Comparison of ENCODE assay signal across 32 cellular contexts in genomic region chr2:831225-831536, GRCh38.
"Had no signal": no experiment of that assay in that cellular context is flagged by ENCODE, and none has a peak within 500 bp of the region (broad histone marks: within the 10 kb centered on the region; RNA-seq: fewer than 3 reads in every experiment).

No MANE protein-coding gene starts in this region.

- H3K36me3 ChIP-seq: adrenal gland, ascending aorta, breast epithelium, cardiac muscle cell, colonic mucosa, gastrocnemius medialis, heart left ventricle had no signal

- H3K27me3 ChIP-seq: adrenal gland, ascending aorta, breast epithelium, cardiac muscle cell, colonic mucosa, foreskin keratinocyte had no signal

- H3K9me3 Mint-ChIP-seq: activated CD4-positive, alpha-beta memory T cell treated with anti-CD3 and anti-CD28 coated beads, Interleukin-2, amount 10 ng/mL, durations not matched to agents 7 days and 5 days; activated CD4-positive, alpha-beta T cell treated with anti-CD3 and anti-CD28 coated beads, Interleukin-2, amount 10 ng/mL, durations not matched to agents 7 days and 5 days; activated naive CD4-positive, alpha-beta T cell treated with anti-CD3 and anti-CD28 coated beads for 36 hours; activated naive CD4-positive, alpha-beta T cell treated with anti-CD3 and anti-CD28 coated beads, Interleukin-2, amount 50 U/mL, for 24 hours; activated naive CD8-positive, alpha-beta T cell treated with anti-CD3 and anti-CD28 coated beads for 36 hours; activated naive CD8-positive, alpha-beta T cell treated with anti-CD3 and anti-CD28 coated beads, Interleukin-2, amount 50 U/mL, for 24 hours; activated T-helper 1 cell treated with anti-CD3 and anti-CD28 coated beads, Interleukin-12 subunit alpha, Interleukin-12 subunit beta, Interleukin-2, Interleukin-4 antibody, amounts not matched to agents 30 ng/mL and 10 ng/mL and 1 ng/mL, durations not matched to agents 14 hours and 24 hours and 36 hours; activated T-helper 2 cell treated with anti-CD3 and anti-CD28 coated beads, Interferon-gamma antibody, Interleukin-2, Interleukin-4, amounts not matched to agents 10 μg/mL and 5 μg/mL and 100 μg/mL, durations not matched to agents 14 hours and 24 hours and 36 hours; endodermal cell had no signal

- H3K27ac Mint-ChIP-seq: activated CD4-positive, alpha-beta memory T cell treated with anti-CD3 and anti-CD28 coated beads, Interleukin-2, amount 10 ng/mL, durations not matched to agents 7 days and 5 days; activated CD4-positive, alpha-beta T cell treated with anti-CD3 and anti-CD28 coated beads, Interleukin-2, amount 10 ng/mL, durations not matched to agents 7 days and 5 days; activated naive CD4-positive, alpha-beta T cell treated with anti-CD3 and anti-CD28 coated beads for 36 hours; activated naive CD4-positive, alpha-beta T cell treated with anti-CD3 and anti-CD28 coated beads, Interleukin-2, amount 50 U/mL, for 24 hours; activated naive CD8-positive, alpha-beta T cell treated with anti-CD3 and anti-CD28 coated beads for 36 hours; activated naive CD8-positive, alpha-beta T cell treated with anti-CD3 and anti-CD28 coated beads, Interleukin-2, amount 50 U/mL, for 24 hours; activated T-helper 1 cell treated with anti-CD3 and anti-CD28 coated beads, Interleukin-12 subunit alpha, Interleukin-12 subunit beta, Interleukin-2, Interleukin-4 antibody, amounts not matched to agents 30 ng/mL and 10 ng/mL and 1 ng/mL, durations not matched to agents 14 hours and 24 hours and 36 hours; activated T-helper 2 cell treated with anti-CD3 and anti-CD28 coated beads, Interferon-gamma antibody, Interleukin-2, Interleukin-4, amounts not matched to agents 10 μg/mL and 5 μg/mL and 100 μg/mL, durations not matched to agents 14 hours and 24 hours and 36 hours; brain; endodermal cell had no signal

- H3K27ac ChIP-seq: adrenal gland, ascending aorta, breast epithelium, cardiac muscle cell, colonic mucosa, foreskin keratinocyte, gastrocnemius medialis had no signal

- H3K9me3 ChIP-seq: adrenal gland, ascending aorta, breast epithelium, colonic mucosa, gastrocnemius medialis, heart left ventricle had no signal

- H3K36me3 Mint-ChIP-seq: activated naive CD4-positive, alpha-beta T cell treated with anti-CD3 and anti-CD28 coated beads, Interleukin-2, amount 50 U/mL, for 24 hours; brain had no signal

- H3K4me3 Mint-ChIP-seq: activated CD4-positive, alpha-beta memory T cell treated with anti-CD3 and anti-CD28 coated beads, Interleukin-2, amount 10 ng/mL, durations not matched to agents 7 days and 5 days; activated CD4-positive, alpha-beta T cell treated with anti-CD3 and anti-CD28 coated beads, Interleukin-2, amount 10 ng/mL, durations not matched to agents 7 days and 5 days; activated naive CD4-positive, alpha-beta T cell treated with anti-CD3 and anti-CD28 coated beads for 36 hours; activated naive CD4-positive, alpha-beta T cell treated with anti-CD3 and anti-CD28 coated beads, Interleukin-2, amount 50 U/mL, for 24 hours; activated naive CD8-positive, alpha-beta T cell treated with anti-CD3 and anti-CD28 coated beads for 36 hours; activated naive CD8-positive, alpha-beta T cell treated with anti-CD3 and anti-CD28 coated beads, Interleukin-2, amount 50 U/mL, for 24 hours; activated T-helper 1 cell treated with anti-CD3 and anti-CD28 coated beads, Interleukin-12 subunit alpha, Interleukin-12 subunit beta, Interleukin-2, Interleukin-4 antibody, amounts not matched to agents 30 ng/mL and 10 ng/mL and 1 ng/mL, durations not matched to agents 14 hours and 24 hours and 36 hours; brain; endodermal cell had no signal

- DNase-seq: activated CD4-positive, alpha-beta memory T cell treated with anti-CD3 and anti-CD28 coated beads, Interleukin-2, amount 10 ng/mL, durations not matched to agents 7 days and 5 days; activated CD4-positive, alpha-beta T cell treated with anti-CD3 and anti-CD28 coated beads for 1 hour; activated CD4-positive, alpha-beta T cell treated with anti-CD3 and anti-CD28 coated beads for 4 hours; activated CD4-positive, alpha-beta T cell treated with anti-CD3 and anti-CD28 coated beads, Interleukin-2, amount 10 ng/mL, durations not matched to agents 7 days and 5 days; activated CD4-positive, alpha-beta T cell treated with anti-CD3 and anti-CD28 coated beads, Interleukin-2, amount 50 U/mL, for 4 hours; activated effector memory CD4-positive, alpha-beta T cell treated with anti-CD3 and anti-CD28 coated beads, Interleukin-2, amount 50 U/mL, for 16 hours; activated naive CD4-positive, alpha-beta T cell treated with anti-CD3 and anti-CD28 coated beads for 36 hours; activated naive CD8-positive, alpha-beta T cell treated with anti-CD3 and anti-CD28 coated beads for 36 hours; activated naive CD8-positive, alpha-beta T cell treated with anti-CD3 and anti-CD28 coated beads, Interleukin-2, amount 50 U/mL, for 24 hours; activated T-cell treated with anti-CD3 and anti-CD28 coated beads, Interleukin-2, amount 50 U/mL, for 1 hour; activated T-cell treated with anti-CD3 and anti-CD28 coated beads, Interleukin-2, amount 50 U/mL, for 48 hours; adrenal gland; amygdala; central memory CD4-positive, alpha-beta T cell; cerebellar nuclear complex; colonic mucosa; effector memory CD4-positive, alpha-beta T cell; endodermal cell; foreskin keratinocyte; gastrocnemius medialis; glutamatergic neuron; heart left ventricle; T-helper 1 cell; T-helper 2 cell had no signal

- H3K4me3 ChIP-seq: adrenal gland, ascending aorta, breast epithelium, cardiac muscle cell, colonic mucosa, gastrocnemius medialis, heart left ventricle had no signal

- H3K4me1 Mint-ChIP-seq: activated CD4-positive, alpha-beta memory T cell treated with anti-CD3 and anti-CD28 coated beads, Interleukin-2, amount 10 ng/mL, durations not matched to agents 7 days and 5 days; activated CD4-positive, alpha-beta T cell treated with anti-CD3 and anti-CD28 coated beads, Interleukin-2, amount 10 ng/mL, durations not matched to agents 7 days and 5 days; activated naive CD4-positive, alpha-beta T cell treated with anti-CD3 and anti-CD28 coated beads, Interleukin-2, amount 50 U/mL, for 24 hours had no signal

- H3K4me1 ChIP-seq: adrenal gland, colonic mucosa, foreskin keratinocyte had no signal

- ATAC-seq: activated naive CD8-positive, alpha-beta T cell treated with anti-CD3 and anti-CD28 coated beads, Interleukin-2, amount 50 U/mL, for 24 hours; esophagus mucosa; foreskin keratinocyte; gastrocnemius medialis had no signal
